In genomic region chrX:30483996-30484395, GRCh38 we compare ENCODE assay signal across 21 cellular contexts.
A peak's percentile ranks its signal among the peaks of the same experiment; 100 is the strongest.
DNase-seq lines count a peak whose midpoint lies in the region; ATAC-seq, FAIRE-seq and TF ChIP-seq lines count a peak whose summit lies in the region.
"Had no signal": no experiment of that assay in that cellular context is flagged by ENCODE, and none has a peak within 500 bp of the region (broad histone marks: within the 10 kb centered on the region; RNA-seq: fewer than 3 reads in every experiment).

No MANE protein-coding gene starts in this region.

- H3K36me3 Mint-ChIP-seq in mesothelial cell of epicardium: peaks cover 2% of the 10 kb centered on the region
- H3K36me3 Mint-ChIP-seq: CD4-positive, alpha-beta memory T cell had no signal

- no peak for TF ChIP-seq CTCF in mesothelial cell of epicardium (IDR thresholded peaks at IDR 0.05; ENCODE audit: unreplicated experiment)

- no peaks in the 10 kb centered on the region for H3K27me3 Mint-ChIP-seq in mesothelial cell of epicardium (ENCODE audit: low read depth)
- H3K27me3 Mint-ChIP-seq: activated B cell treated with CpG ODN at 0.5 μM for 24 hours; CD4-positive, alpha-beta memory T cell had no signal

- no peak overlapping the region for H3K27ac Mint-ChIP-seq in mesothelial cell of epicardium
- H3K27ac Mint-ChIP-seq: activated B cell treated with CpG ODN at 0.5 μM for 24 hours; CD4-positive, alpha-beta memory T cell had no signal

- intact Hi-C loops in left colon (cut with DNase I, micrococcal nuclease): no loop called here

- FAIRE-seq in GM12891 (lab: Jason Lieb, UNC): peak; percentile 26
- FAIRE-seq: H54 had no signal

- ATAC-seq in GM19438 (IDR thresholded peaks at IDR 0.05; ENCODE audit: low read depth, unreplicated experiment) (peak; percentile 67), HG02852 (IDR thresholded peaks at IDR 0.05; ENCODE audit: unreplicated experiment) (peak; percentile 75), HG03432 (IDR thresholded peaks at IDR 0.05; ENCODE audit: unreplicated experiment) (peak; percentile 88), left colon (no peak)
- ATAC-seq: A549, heart left ventricle had no signal

- H3K4me3 Mint-ChIP-seq in mesothelial cell of epicardium: no peak overlapping the region
- H3K4me3 Mint-ChIP-seq: activated B cell treated with CpG ODN at 0.5 μM for 24 hours; CD4-positive, alpha-beta memory T cell had no signal

- H3K9me3 Mint-ChIP-seq in mesothelial cell of epicardium: peaks cover 14% of the 10 kb centered on the region
- H3K9me3 Mint-ChIP-seq: activated B cell treated with CpG ODN at 0.5 μM for 24 hours had no signal

- TF ChIP-seq POLR2A in GM12891 (IDR thresholded peaks at IDR 0.05; ENCODE audit: low read depth, low read length): no peak

- H3K4me1 Mint-ChIP-seq in mesothelial cell of epicardium: peaks cover 16% of the 10 kb centered on the region
- H3K4me1 Mint-ChIP-seq: activated B cell treated with CpG ODN at 0.5 μM for 24 hours; CD4-positive, alpha-beta memory T cell had no signal

- DNase-seq in GM12891 (ENCODE audit: insufficient read length, low spot score) (no peak), left colon (no peak), SHP77 (lab: John Stamatoyannopoulos, UW) (no peak), mesothelial cell of epicardium (ENCODE audit: low spot score in 2 of 2, unreplicated experiment in 2 of 2) (no peak)
- DNase-seq in effector CD4-positive, alpha-beta T cell: no peak
- DNase-seq: activated B cell treated with CpG ODN at 0.5 μM for 24 hours; activated naive CD4-positive, alpha-beta T cell treated with Interleukin-2 at 50 U/mL for 16 hours; CD4-positive, alpha-beta memory T cell; dermis blood vessel endothelial cell; heart left ventricle; KBM-7; kidney; NCI-H1105 treated with DMSO at 0.1 percent for 48 hours; NCI-H226; nucleus accumbens; stimulated activated naive CD4-positive, alpha-beta T cell treated with Interleukin-2 at 50 U/mL for 16 hours had no signal

TF ChIP-seq in GM12891, 5 proteins besides CTCF, POLR2A, EP300 and RAD21:
- no peak for TF ChIP-seq SPI1 (IDR thresholded peaks at IDR 0.05; ENCODE audit: low read depth, low read length)
- TF ChIP-seq POLR2AphosphoS5 (IDR thresholded peaks at IDR 0.05; ENCODE audit: low read depth, low read length): no peak
- no peak for TF ChIP-seq TAF1 (IDR thresholded peaks at IDR 0.05; ENCODE audit: low read depth, low read length)
- no peak for TF ChIP-seq PAX5 (IDR thresholded peaks at IDR 0.05; ENCODE audit: insufficient read depth, low read length, severe bottlenecking)
- TF ChIP-seq POU2F2 (IDR thresholded peaks at IDR 0.05; ENCODE audit: low read depth, low read length): no peak
